Comparison of ENCODE assay signal across 12 cellular contexts in the genomic region with DNA sequence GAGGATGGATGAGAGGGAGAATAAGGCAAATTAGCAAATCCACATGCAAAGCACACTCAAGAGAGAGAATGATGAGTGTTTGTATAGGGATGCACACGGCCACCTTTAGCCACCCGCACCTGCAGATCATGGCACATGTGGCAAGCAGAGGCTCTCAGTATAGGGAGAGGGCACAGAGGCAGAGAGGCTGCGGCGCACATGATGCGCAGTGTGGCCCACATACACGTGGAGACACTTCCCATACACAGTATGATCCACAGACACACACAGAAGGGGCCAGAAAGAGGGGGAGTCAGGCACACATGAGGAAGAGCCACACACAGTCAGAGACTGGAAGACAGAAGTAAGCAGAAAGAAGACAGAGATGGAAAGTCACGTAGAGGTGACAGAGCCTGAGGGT. TPM values are rescaled to one million over a fixed set of nuclear protein-coding genes. Genes with fewer than 3 reads are reported as not detected.
A peak's percentile ranks its signal among the peaks of the same experiment; 100 is the strongest.
DNase-seq lines count a peak whose midpoint lies in the region; ATAC-seq, FAIRE-seq and TF ChIP-seq lines count a peak whose summit lies in the region.
"Had no signal": no experiment of that assay in that cellular context is flagged by ENCODE, and none has a peak within 500 bp of the region (broad histone marks: within the 10 kb centered on the region; RNA-seq: fewer than 3 reads in every experiment).

No MANE protein-coding gene starts in this region.

- H3K9me3 ChIP-seq in HepG2 (ENCODE audit: low read length): no peaks in the 10 kb centered on the region
- H3K9me3 ChIP-seq in mucosa of descending colon: no peaks in the 10 kb centered on the region
- H3K9me3 ChIP-seq: left lung, spleen had no signal

- no peak for TF ChIP-seq RAD21 in HepG2 (CRISPR knock-in tag; IDR thresholded peaks at IDR 0.05)

- no peak overlapping the region for H3K4me2 ChIP-seq in HepG2 (ENCODE audit: low read depth, low read length)

- H2AFZ ChIP-seq in HepG2 (ENCODE audit: low read length): no peak overlapping the region

- TF ChIP-seq EP300 in HepG2 (IDR thresholded peaks at IDR 0.05; ENCODE audit: low read depth in 2 of 2, low read length in 2 of 2) (no peak), HepG2 (CRISPR knock-in tag; IDR thresholded peaks at IDR 0.05; ENCODE audit: borderline replicate concordance) (no peak)

- no peaks in the 10 kb centered on the region for H4K20me1 ChIP-seq in HepG2 (ENCODE audit: insufficient read depth, low read length)

- H3K27ac ChIP-seq in 22Rv1 (peak overlapping the region; percentile 100; the same call in 1 of the 2 replicates), dorsolateral prefrontal cortex (peak overlapping the region in 50 of 59 donors; percentile 5 to 93 (median 62)), HepG2 (ENCODE audit: extremely low read length, insufficient read depth, low read length) (no peak overlapping the region)

- no peak overlapping the region for H3K9ac ChIP-seq in HepG2 (ENCODE audit: insufficient read depth, low read depth, low read length)

- DNase-seq in DMS153 treated with DMSO at 0.1 percent for 48 hours (lab: John Stamatoyannopoulos, UW; ENCODE audit: unreplicated experiment): peak; percentile 7
- peak; percentile 21 for DNase-seq in NCI-H2171 (lab: John Stamatoyannopoulos, UW)
- DNase-seq in dorsolateral prefrontal cortex: no peak
- no peak for DNase-seq in AML-193 (lab: John Stamatoyannopoulos, UW)
- no peak for DNase-seq in HepG2 (ENCODE audit: low spot score)
- no peak for DNase-seq in mucosa of descending colon
- DNase-seq: COR-L47, left lung, nephron progenitor cell, spleen had no signal

- TF ChIP-seq CTCF in 22Rv1 (IDR thresholded peaks at IDR 0.05) (no peak), dorsolateral prefrontal cortex (IDR thresholded peaks at IDR 0.05 in 54 of 56, conservative IDR thresholded peaks at IDR 0.05 in 2 of 56; ENCODE audit: low read depth in 1 of 56, partially characterized antibody in 56 of 56) (no peak), HepG2 (CRISPR knock-in tag; IDR thresholded peaks at IDR 0.05) (no peak), mucosa of descending colon (IDR thresholded peaks at IDR 0.05) (no peak)

- no TSS peak for BruUV-seq in HepG2 (replicated peaks; lab: Mats Ljungman, UMichigan)

- ATAC-seq in HepG2: no peak
- ATAC-seq in mucosa of descending colon: no peak
- ATAC-seq in HG03439 (IDR thresholded peaks at IDR 0.05; ENCODE audit: unreplicated experiment): no peak
- ATAC-seq: left lung had no signal

- WGBS in HepG2 (ENCODE audit: low lambda C conversion rate): 76% methylated on average over 7 of the region's 7 CpGs

- POLR2A ChIA-PET in HepG2 (lab: Yijun Ruan, JAX): interaction anchor here (1.1 kb wide), 1 partner anchor 25 kb away, joined by 3 read pairs; a partner anchor contains a TSS

- intact Hi-C loops in dorsolateral prefrontal cortex (cut with DNase I) (no loop called here), HepG2 (cut with micrococcal nuclease; ENCODE audit: unreplicated experiment) (no loop called here), mucosa of descending colon (cut with DNase I, micrococcal nuclease) (no loop called here)

- in situ Hi-C loops in HepG2 (cut with HindIII; ENCODE audit: extremely low pct_ligation_motif_present, low pct_unique_long_range_greater_than_20kb): no loop called here

- TF ChIP-seq POLR2A in HepG2 (IDR thresholded peaks at IDR 0.05; ENCODE audit: insufficient read depth in 1 of 2, low read depth in 2 of 2, low read length in 2 of 2): no peak

- H3K79me2 ChIP-seq in HepG2 (ENCODE audit: insufficient read depth, low read length): no peaks in the 10 kb centered on the region

- H3K4me3 ChIP-seq in dorsolateral prefrontal cortex (peak overlapping the region in 12 of 59 donors; percentile 0 to 30 (median 18)), HepG2 (replicated peaks in 1 of 3; ENCODE audit: insufficient read depth in 1 of 3, low read depth in 2 of 3, low read length in 3 of 3) (no peak overlapping the region), mucosa of descending colon (no peak overlapping the region)
- H3K4me3 ChIP-seq: left lung, spleen had no signal

- H3K27me3 ChIP-seq in dorsolateral prefrontal cortex (no peaks in the 10 kb centered on the region), HepG2 (ENCODE audit: control insufficient read depth in 1 of 2, insufficient read depth in 2 of 2, low read length in 2 of 2) (peaks cover 1 to 22% of the 10 kb centered on the region in 2 experiments; a peak in 2 of 5 replicates)
- H3K27me3 ChIP-seq: left lung, spleen had no signal

- FAIRE-seq in HepG2 (lab: Jason Lieb, UNC): no peak

- H3K4me1 ChIP-seq in HepG2 (ENCODE audit: insufficient read depth, low read length) (peaks cover 37% of the 10 kb centered on the region), mucosa of descending colon (ENCODE audit: low read depth) (peaks cover 35% of the 10 kb centered on the region)

- CTCF ChIA-PET in HepG2 (lab: Yijun Ruan, JAX; ENCODE audit: low intra/inter-chr PET ratio, low total read pairs): no interaction called here

- no peaks in the 10 kb centered on the region for H3K36me3 ChIP-seq in HepG2 (replicated peaks in 1 of 2; ENCODE audit: control insufficient read depth in 1 of 2, insufficient read depth in 2 of 2, low read length in 2 of 2)
- no peaks in the 10 kb centered on the region for H3K36me3 ChIP-seq in mucosa of descending colon (ENCODE audit: low read depth)

RNA-seq across cellular contexts. Expression of a gene that starts 6.5 kb away (rescaled TPM):
- 100 to 1,000 TPM in 92 of 120 experiments, 10 to 100 TPM in 28; 45.9 to 168 (median 112) TPM for total RNA-seq in dorsolateral prefrontal cortex
- 3.3 and 3.7 TPM in 2 replicates for total RNA-seq in HepG2 (2016; rRNA removed; fragmentation: Illumina TruSeq; extraction: Trizol)
- 0.20 and 0.53 TPM in 2 replicates for total RNA-seq in HepG2 (2016; cell fraction: cytosol; rRNA removed; fragmentation: Illumina TruSeq; extraction: Trizol; ENCODE audit: low read depth)
- total RNA-seq in HepG2 (2016; cell fraction: insoluble cytoplasmic fraction; rRNA removed; fragmentation: Illumina TruSeq; extraction: Trizol): 1.6 and 3.6 TPM in 2 replicates
- total RNA-seq in HepG2 (2016; cell fraction: membrane; rRNA removed; fragmentation: Illumina TruSeq; extraction: Trizol): 1.1 and 3.2 TPM in 2 replicates
- total RNA-seq in HepG2 (2016; cell fraction: nucleus; rRNA removed; fragmentation: Illumina TruSeq; extraction: Trizol): 4.7 and 9.3 TPM in 2 replicates
- 2.7 and 3.3 TPM in 2 replicates for polyA plus RNA-seq in HepG2 (2011; rRNA removed)
- polyA plus RNA-seq in HepG2 (2011; cell fraction: cytosol; rRNA removed): 1.8 and 1.9 TPM in 2 replicates
- 21.5 and 21.6 TPM in 2 replicates for polyA plus RNA-seq in HepG2 (2011; cell fraction: nucleus; rRNA removed)
- polyA plus RNA-seq in HepG2 (2012): 6.4 and 10.0 TPM in 2 replicates
- polyA plus RNA-seq in HepG2 (2016; cell fraction: cytosol; fragmentation: Illumina TruSeq; extraction: Trizol; ENCODE audit: low read depth): 0.57 and 0.75 TPM in 2 replicates
- 1.8 and 5.2 TPM in 2 replicates for polyA plus RNA-seq in HepG2 (2016; cell fraction: insoluble cytoplasmic fraction; fragmentation: Illumina TruSeq; extraction: Trizol; ENCODE audit: low read depth)
- 1.1 and 1.3 TPM in 2 replicates for polyA plus RNA-seq in HepG2 (2016; cell fraction: membrane; fragmentation: Illumina TruSeq; extraction: Trizol; ENCODE audit: low read depth)
- polyA plus RNA-seq in HepG2 (2016; cell fraction: nucleus; fragmentation: Illumina TruSeq; extraction: Trizol; ENCODE audit: insufficient read depth, low read depth): 15.5 and 16.4 TPM in 2 replicates
- 8.0 and 73.1 TPM in 2 replicates for polyA minus RNA-seq in HepG2 (2011; rRNA and poly(A)+ RNA removed; ENCODE audit: low replicate concordance)
- 3.3 and 3.9 TPM in 2 replicates for polyA minus RNA-seq in HepG2 (2011; cell fraction: cytosol; rRNA and poly(A)+ RNA removed)
- polyA minus RNA-seq in HepG2 (2011; cell fraction: nucleus; rRNA and poly(A)+ RNA removed): 9.1 and 12.4 TPM in 2 replicates
- 100 to 1,000 TPM in 1 of 3 donors, 10 to 100 TPM in 2; 52.7 to 151 (median 56.5) TPM for total RNA-seq in mucosa of descending colon

RNA-seq across cellular contexts. Expression of a gene that starts 24.3 kb away (rescaled TPM):
- total RNA-seq in dorsolateral prefrontal cortex (10 to 100 TPM; 14.7 to 35.0 (median 23.8) TPM), HepG2 (2016; rRNA removed; fragmentation: Illumina TruSeq; extraction: Trizol) (17.0 and 21.4 TPM in 2 replicates), mucosa of descending colon (10 to 100 TPM; 11.5 to 17.0 (median 12.2) TPM)
- total RNA-seq in HepG2 (2016; cell fraction: cytosol; rRNA removed; fragmentation: Illumina TruSeq; extraction: Trizol; ENCODE audit: low read depth): 1.1 TPM in 2 replicates
- total RNA-seq in HepG2 (2016; cell fraction: insoluble cytoplasmic fraction; rRNA removed; fragmentation: Illumina TruSeq; extraction: Trizol): 16.9 and 20.4 TPM in 2 replicates
- 9.5 and 12.3 TPM in 2 replicates for total RNA-seq in HepG2 (2016; cell fraction: membrane; rRNA removed; fragmentation: Illumina TruSeq; extraction: Trizol)
- 9.1 and 10.0 TPM in 2 replicates for total RNA-seq in HepG2 (2016; cell fraction: nucleus; rRNA removed; fragmentation: Illumina TruSeq; extraction: Trizol)
- polyA plus RNA-seq in HepG2 (2011; rRNA removed): 7.9 and 8.9 TPM in 2 replicates
- polyA plus RNA-seq in HepG2 (2011; cell fraction: cytosol; rRNA removed): 7.7 and 8.1 TPM in 2 replicates
- 7.1 and 7.3 TPM in 2 replicates for polyA plus RNA-seq in HepG2 (2011; cell fraction: nucleus; rRNA removed)
- polyA plus RNA-seq in HepG2 (2012): 5.1 and 7.4 TPM in 2 replicates
- polyA plus RNA-seq in HepG2 (2016; cell fraction: cytosol; fragmentation: Illumina TruSeq; extraction: Trizol; ENCODE audit: low read depth): 1.4 and 1.9 TPM in 2 replicates
- 20.6 and 21.0 TPM in 2 replicates for polyA plus RNA-seq in HepG2 (2016; cell fraction: insoluble cytoplasmic fraction; fragmentation: Illumina TruSeq; extraction: Trizol; ENCODE audit: low read depth)
- 6.2 and 7.1 TPM in 2 replicates for polyA plus RNA-seq in HepG2 (2016; cell fraction: membrane; fragmentation: Illumina TruSeq; extraction: Trizol; ENCODE audit: low read depth)
- polyA plus RNA-seq in HepG2 (2016; cell fraction: nucleus; fragmentation: Illumina TruSeq; extraction: Trizol; ENCODE audit: insufficient read depth, low read depth): 14.1 and 14.8 TPM in 2 replicates
- 9.3 and 30.2 TPM in 2 replicates for polyA minus RNA-seq in HepG2 (2011; rRNA and poly(A)+ RNA removed; ENCODE audit: low replicate concordance)
- 4.3 and 5.6 TPM in 2 replicates for polyA minus RNA-seq in HepG2 (2011; cell fraction: cytosol; rRNA and poly(A)+ RNA removed)
- 4.2 and 6.0 TPM in 2 replicates for polyA minus RNA-seq in HepG2 (2011; cell fraction: nucleus; rRNA and poly(A)+ RNA removed)

RNA-seq across cellular contexts. Expression of a gene that starts 24.7 kb away (rescaled TPM):
- 100 to 1,000 TPM in 18 of 120 experiments, 10 to 100 TPM in 102; 46.8 to 127 (median 87.8) TPM for total RNA-seq in dorsolateral prefrontal cortex
- 91.6 and 105 TPM in 2 replicates for total RNA-seq in HepG2 (2016; rRNA removed; fragmentation: Illumina TruSeq; extraction: Trizol)
- total RNA-seq in HepG2 (2016; cell fraction: cytosol; rRNA removed; fragmentation: Illumina TruSeq; extraction: Trizol; ENCODE audit: low read depth): 62.3 and 74.3 TPM in 2 replicates
- total RNA-seq in HepG2 (2016; cell fraction: insoluble cytoplasmic fraction; rRNA removed; fragmentation: Illumina TruSeq; extraction: Trizol): 94.6 and 120 TPM in 2 replicates
- 54.2 and 67.7 TPM in 2 replicates for total RNA-seq in HepG2 (2016; cell fraction: membrane; rRNA removed; fragmentation: Illumina TruSeq; extraction: Trizol)
- total RNA-seq in HepG2 (2016; cell fraction: nucleus; rRNA removed; fragmentation: Illumina TruSeq; extraction: Trizol): 37.3 and 42.0 TPM in 2 replicates
- polyA plus RNA-seq in HepG2 (2011; rRNA removed): 43.9 and 46.9 TPM in 2 replicates
- 35.2 and 66.3 TPM in 2 replicates for polyA plus RNA-seq in HepG2 (2011; cell fraction: cytosol; rRNA removed)
- 36.8 and 49.2 TPM in 2 replicates for polyA plus RNA-seq in HepG2 (2011; cell fraction: nucleus; rRNA removed)
- polyA plus RNA-seq in HepG2 (2012): 19.2 and 22.5 TPM in 2 replicates
- 53.8 and 75.0 TPM in 2 replicates for polyA plus RNA-seq in HepG2 (2016; cell fraction: cytosol; fragmentation: Illumina TruSeq; extraction: Trizol; ENCODE audit: low read depth)
- polyA plus RNA-seq in HepG2 (2016; cell fraction: insoluble cytoplasmic fraction; fragmentation: Illumina TruSeq; extraction: Trizol; ENCODE audit: low read depth): 69.5 and 79.8 TPM in 2 replicates
- polyA plus RNA-seq in HepG2 (2016; cell fraction: membrane; fragmentation: Illumina TruSeq; extraction: Trizol; ENCODE audit: low read depth): 39.8 and 49.0 TPM in 2 replicates
- polyA plus RNA-seq in HepG2 (2016; cell fraction: nucleus; fragmentation: Illumina TruSeq; extraction: Trizol; ENCODE audit: insufficient read depth, low read depth): 46.6 and 50.5 TPM in 2 replicates
- 21.5 and 58.0 TPM in 2 replicates for polyA minus RNA-seq in HepG2 (2011; rRNA and poly(A)+ RNA removed; ENCODE audit: low replicate concordance)
- polyA minus RNA-seq in HepG2 (2011; cell fraction: cytosol; rRNA and poly(A)+ RNA removed): 35.5 and 51.8 TPM in 2 replicates
- polyA minus RNA-seq in HepG2 (2011; cell fraction: nucleus; rRNA and poly(A)+ RNA removed): 13.3 and 23.4 TPM in 2 replicates
- total RNA-seq in mucosa of descending colon: 10 to 100 TPM; 51.2 to 73.5 (median 58.2) TPM

RNA-seq across cellular contexts. Expression of a gene that starts 27.2 kb away (rescaled TPM):
- total RNA-seq in dorsolateral prefrontal cortex (10 to 100 TPM in 1 of 120 experiments, 1 to 10 TPM in 114, under 1 TPM in 4, not detected in 1; 0.69 to 10.3 (median 3.2) TPM), HepG2 (2016; rRNA removed; fragmentation: Illumina TruSeq; extraction: Trizol) (0.31 TPM in 1 of 2 replicates, not detected in the other), mucosa of descending colon (1 to 10 TPM; 3.5 to 8.5 (median 6.9) TPM)
- not detected in 2 replicates for total RNA-seq in HepG2 (2016; cell fraction: cytosol; rRNA removed; fragmentation: Illumina TruSeq; extraction: Trizol; ENCODE audit: low read depth)
- total RNA-seq in HepG2 (2016; cell fraction: insoluble cytoplasmic fraction; rRNA removed; fragmentation: Illumina TruSeq; extraction: Trizol): 0.19 TPM in 1 of 2 replicates, not detected in the other
- not detected in 2 replicates for total RNA-seq in HepG2 (2016; cell fraction: membrane; rRNA removed; fragmentation: Illumina TruSeq; extraction: Trizol)
- total RNA-seq in HepG2 (2016; cell fraction: nucleus; rRNA removed; fragmentation: Illumina TruSeq; extraction: Trizol): 1.1 TPM in 1 of 2 replicates, not detected in the other
- polyA plus RNA-seq in HepG2 (2011; rRNA removed): 0.66 and 0.84 TPM in 2 replicates
- 0.08 and 0.43 TPM in 2 replicates for polyA plus RNA-seq in HepG2 (2011; cell fraction: cytosol; rRNA removed)
- 7.3 and 9.6 TPM in 2 replicates for polyA plus RNA-seq in HepG2 (2011; cell fraction: nucleus; rRNA removed)
- 0.51 and 1.9 TPM in 2 replicates for polyA plus RNA-seq in HepG2 (2012)
- 0.26 and 0.33 TPM in 2 replicates for polyA plus RNA-seq in HepG2 (2016; cell fraction: cytosol; fragmentation: Illumina TruSeq; extraction: Trizol; ENCODE audit: low read depth)
- 0.28 and 0.30 TPM in 2 replicates for polyA plus RNA-seq in HepG2 (2016; cell fraction: insoluble cytoplasmic fraction; fragmentation: Illumina TruSeq; extraction: Trizol; ENCODE audit: low read depth)
- 0.23 and 0.27 TPM in 2 replicates for polyA plus RNA-seq in HepG2 (2016; cell fraction: membrane; fragmentation: Illumina TruSeq; extraction: Trizol; ENCODE audit: low read depth)
- polyA plus RNA-seq in HepG2 (2016; cell fraction: nucleus; fragmentation: Illumina TruSeq; extraction: Trizol; ENCODE audit: insufficient read depth, low read depth): 4.6 and 6.5 TPM in 2 replicates
- polyA minus RNA-seq in HepG2 (2011; rRNA and poly(A)+ RNA removed; ENCODE audit: low replicate concordance): 0.36 TPM in 1 of 2 replicates, not detected in the other
- polyA minus RNA-seq in HepG2 (2011; cell fraction: cytosol; rRNA and poly(A)+ RNA removed): not detected in 2 replicates
- polyA minus RNA-seq in HepG2 (2011; cell fraction: nucleus; rRNA and poly(A)+ RNA removed): 1.3 and 2.7 TPM in 2 replicates

RNA-seq across cellular contexts. Expression of a gene that starts 34.0 kb away (rescaled TPM):
- total RNA-seq in dorsolateral prefrontal cortex: 10 to 100 TPM in 3 of 120 experiments, 1 to 10 TPM in 117; 3.8 to 10.7 (median 6.7) TPM
- 0.20 and 0.38 TPM in 2 replicates for total RNA-seq in HepG2 (2016; rRNA removed; fragmentation: Illumina TruSeq; extraction: Trizol)
- total RNA-seq in HepG2 (2016; cell fraction: cytosol; rRNA removed; fragmentation: Illumina TruSeq; extraction: Trizol; ENCODE audit: low read depth): 0.10 TPM in 1 of 2 replicates, not detected in the other
- 0.37 and 0.41 TPM in 2 replicates for total RNA-seq in HepG2 (2016; cell fraction: insoluble cytoplasmic fraction; rRNA removed; fragmentation: Illumina TruSeq; extraction: Trizol)
- total RNA-seq in HepG2 (2016; cell fraction: membrane; rRNA removed; fragmentation: Illumina TruSeq; extraction: Trizol): 0.21 and 0.22 TPM in 2 replicates
- 0.22 and 0.56 TPM in 2 replicates for total RNA-seq in HepG2 (2016; cell fraction: nucleus; rRNA removed; fragmentation: Illumina TruSeq; extraction: Trizol)
- polyA plus RNA-seq in HepG2 (2011; rRNA removed): 0.79 and 0.94 TPM in 2 replicates
- polyA plus RNA-seq in HepG2 (2011; cell fraction: cytosol; rRNA removed): 1.7 and 3.4 TPM in 2 replicates
- 0.79 and 4.8 TPM in 2 replicates for polyA plus RNA-seq in HepG2 (2011; cell fraction: nucleus; rRNA removed)
- polyA plus RNA-seq in HepG2 (2012): 0.68 and 0.79 TPM in 2 replicates
- 0.15 and 0.16 TPM in 2 replicates for polyA plus RNA-seq in HepG2 (2016; cell fraction: cytosol; fragmentation: Illumina TruSeq; extraction: Trizol; ENCODE audit: low read depth)
- polyA plus RNA-seq in HepG2 (2016; cell fraction: insoluble cytoplasmic fraction; fragmentation: Illumina TruSeq; extraction: Trizol; ENCODE audit: low read depth): 0.49 and 0.63 TPM in 2 replicates
- 0.23 and 0.33 TPM in 2 replicates for polyA plus RNA-seq in HepG2 (2016; cell fraction: membrane; fragmentation: Illumina TruSeq; extraction: Trizol; ENCODE audit: low read depth)
- 1.5 and 2.2 TPM in 2 replicates for polyA plus RNA-seq in HepG2 (2016; cell fraction: nucleus; fragmentation: Illumina TruSeq; extraction: Trizol; ENCODE audit: insufficient read depth, low read depth)
- 0.22 and 3.6 TPM in 2 replicates for polyA minus RNA-seq in HepG2 (2011; rRNA and poly(A)+ RNA removed; ENCODE audit: low replicate concordance)
- 0.20 and 0.26 TPM in 2 replicates for polyA minus RNA-seq in HepG2 (2011; cell fraction: cytosol; rRNA and poly(A)+ RNA removed)
- polyA minus RNA-seq in HepG2 (2011; cell fraction: nucleus; rRNA and poly(A)+ RNA removed): 0.25 and 0.64 TPM in 2 replicates
- 1 to 10 TPM; 1.4 to 3.0 (median 2.4) TPM for total RNA-seq in mucosa of descending colon

Comparison
In these comparisons a context has a peak if more than half of its experiments do, and no peak if none do; other contexts are left out.
1. DNase-seq: peak in DMS153 treated with DMSO at 0.1 percent for 48 hours (single experiment) and NCI-H2171 (single experiment); none in dorsolateral prefrontal cortex (0 of 10), AML-193 (0 of 2), HepG2 (single experiment) and mucosa of descending colon (0 of 3).
2. RNA of a gene that starts 6.5 kb away (total RNA-seq): 45.9 to 168 TPM in dorsolateral prefrontal cortex and 52.7 to 151 TPM in mucosa of descending colon; 0.20 to 9.3 TPM in HepG2; every median in the first group is over 4 times any median in the second.